10 cellular contexts compared by ENCODE assay signal in genomic region chr10:14382022-14382421, GRCh38. TPM values are rescaled to one million over a fixed set of nuclear protein-coding genes. Genes with fewer than 3 reads are reported as not detected.
A peak's percentile ranks its signal among the peaks of the same experiment; 100 is the strongest.
DNase-seq lines count a peak whose midpoint lies in the region; ATAC-seq, FAIRE-seq and TF ChIP-seq lines count a peak whose summit lies in the region.
"Had no signal": no experiment of that assay in that cellular context is flagged by ENCODE, and none has a peak within 500 bp of the region (broad histone marks: within the 10 kb centered on the region; RNA-seq: fewer than 3 reads in every experiment).

No MANE protein-coding gene starts in this region.

- peaks cover 20 to 38% (median 34%) of the 10 kb centered on the region in 4 donors for H3K4me1 Mint-ChIP-seq in naive thymus-derived CD8-positive, alpha-beta T cell

- in situ Hi-C loops in GM13976 (cut with MboI; ENCODE audit: low sequenced_read_pairs, unreplicated experiment): no loop called here

- TF ChIP-seq CTCF in GM13976 (IDR thresholded peaks at IDR 0.05; ENCODE audit: borderline replicate concordance, control extremely low read depth, extremely low read depth, insufficient read depth, missing control alignments): no peak

- H3K9me3 Mint-ChIP-seq in naive thymus-derived CD8-positive, alpha-beta T cell: no peaks in the 10 kb centered on the region
- H3K9me3 Mint-ChIP-seq: IgD-negative memory B cell had no signal

- no peak overlapping the region for H3K4me3 ChIP-seq in small intestine (ENCODE audit: low read depth in 1 of 2, low read length in 2 of 2)

- no peaks in the 10 kb centered on the region for H3K36me3 ChIP-seq in small intestine (ENCODE audit: control insufficient read depth in 2 of 2, insufficient read depth in 2 of 2, low read length in 2 of 2)

- H3K27ac Mint-ChIP-seq in naive thymus-derived CD8-positive, alpha-beta T cell: peak overlapping the region in 6 of 10 donors; percentile 15 to 82 (median 47)
- H3K27ac Mint-ChIP-seq: IgD-negative memory B cell had no signal

- H3K27ac ChIP-seq in small intestine (ENCODE audit: low read depth in 1 of 2, low read length in 1 of 2): no peak overlapping the region

- POLR2A ChIA-PET in naive thymus-derived CD8-positive, alpha-beta T cell (lab: Charles Lee): interaction anchor here (0.6 kb wide), 1 partner anchor 433 kb away, joined by 4 read pairs; no protein-coding TSS in a partner anchor

- DNase-seq in Daoy (ENCODE audit: low read depth) (peak; percentile 66), small intestine (no peak), NOMO-1 treated with dmso at 0.1 percent for 144 hours (lab: John Stamatoyannopoulos, UW; ENCODE audit: unreplicated experiment) (no peak), HuH-7 (ENCODE audit: low spot score) (no peak), GM13976 (ENCODE audit: low spot score) (no peak)
- DNase-seq in activated CD8-positive, alpha-beta memory T cell treated with anti-CD3 and anti-CD28 coated beads, Interleukin-2, amount 50 U/mL, for 4 hours: peak; percentile 32
- DNase-seq in naive thymus-derived CD8-positive, alpha-beta T cell: peak in 9 of 10 donors; percentile 11 to 72 (median 46)
- DNase-seq: T1000 had no signal

- H3K36me3 Mint-ChIP-seq in naive thymus-derived CD8-positive, alpha-beta T cell: no peaks in the 10 kb centered on the region

- peaks cover 0 to 3% of the 10 kb centered on the region in 2 donors for H3K27me3 ChIP-seq in small intestine (ENCODE audit: control insufficient read depth in 2 of 2, insufficient read depth in 2 of 2, low read length in 2 of 2)

- 60 to 71% (median 65%) methylated on average over 5 of the region's 5 CpGs for WGBS in small intestine, 3 donors

- no peak for FAIRE-seq in small intestine (lab: Jason Lieb, UNC)

- peaks cover 0 to 11% (median 0%) of the 10 kb centered on the region in 5 donors for H3K27me3 Mint-ChIP-seq in naive thymus-derived CD8-positive, alpha-beta T cell

- H3K4me3 Mint-ChIP-seq in naive thymus-derived CD8-positive, alpha-beta T cell: peak overlapping the region in 7 of 10 donors; percentile 5 to 64 (median 19)
- H3K4me3 Mint-ChIP-seq: IgD-negative memory B cell had no signal

- no peaks in the 10 kb centered on the region for H3K4me1 ChIP-seq in small intestine (ENCODE audit: control insufficient read depth in 2 of 2, insufficient read depth in 1 of 2, low read depth in 1 of 2, low read length in 1 of 2)

- H3K9me3 ChIP-seq in small intestine (ENCODE audit: control insufficient read depth, low read depth): no peaks in the 10 kb centered on the region

- ATAC-seq in HG02678 (IDR thresholded peaks at IDR 0.05; ENCODE audit: unreplicated experiment): peak; percentile 73
- ATAC-seq in naive thymus-derived CD8-positive, alpha-beta T cell: peak; percentile 97 to 98

RNA-seq across cellular contexts. Expression of gene FRMD4A, which starts 51.3 kb away (rescaled TPM):
- 20.2 and 300 TPM in 2 replicates for total RNA-seq in Daoy (2014; rRNA removed; shearing (Covaris generic))
- total RNA-seq in naive thymus-derived CD8-positive, alpha-beta T cell: under 1 TPM in 1 of 2 experiments, not detected in 1; 0.31 TPM
- under 1 TPM in 2 of 3 donors, not detected in 1; 0.02 to 0.80 TPM for polyA plus RNA-seq in naive thymus-derived CD8-positive, alpha-beta T cell
- polyA plus RNA-seq in small intestine: 10 to 100 TPM in 1 of 3 donors, 1 to 10 TPM in 1, under 1 TPM in 1; 0.45 to 10.0 (median 2.4) TPM

Comparison
In these comparisons a context has a peak if more than half of its experiments do, and no peak if none do; other contexts are left out.
1. DNase-seq: peak in Daoy (single experiment), activated CD8-positive, alpha-beta memory T cell treated with anti-CD3 and anti-CD28 coated beads, Interleukin-2, amount 50 U/mL, for 4 hours (single experiment) and naive thymus-derived CD8-positive, alpha-beta T cell (9 of 10); none in small intestine (single experiment), NOMO-1 treated with dmso at 0.1 percent for 144 hours (single experiment), HuH-7 (single experiment) and GM13976 (single experiment).
2. RNA of gene FRMD4A, which starts 51.3 kb away (total RNA-seq): 20.2 to 300 TPM in Daoy; 0.31 TPM in naive thymus-derived CD8-positive, alpha-beta T cell; every median in the first group is over 10 times any median in the second.